In the genomic region with DNA sequence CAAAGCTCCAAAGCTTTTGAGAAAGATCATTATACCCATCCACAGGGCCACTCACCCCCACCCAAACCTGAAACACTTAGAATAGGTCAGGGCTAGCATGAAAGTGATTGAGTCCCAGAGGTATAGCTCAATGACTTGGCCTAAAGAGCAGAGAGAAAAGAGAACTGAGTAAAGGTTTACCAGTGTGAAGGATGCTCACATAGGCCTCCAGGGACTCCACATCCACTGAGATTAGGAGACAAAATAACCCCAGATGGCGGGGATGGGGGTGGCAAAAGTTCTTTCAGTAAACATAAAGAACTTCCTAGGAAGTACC, we compare ENCODE assay signal across 16 cellular contexts. TPM values are rescaled to one million over a fixed set of nuclear protein-coding genes. Genes with fewer than 3 reads are reported as not detected.
A peak's percentile ranks its signal among the peaks of the same experiment; 100 is the strongest.
DNase-seq lines count a peak whose midpoint lies in the region; ATAC-seq and TF ChIP-seq lines count a peak whose summit lies in the region.
"Had no signal": no experiment of that assay in that cellular context is flagged by ENCODE, and none has a peak within 500 bp of the region (broad histone marks: within the 10 kb centered on the region; RNA-seq: fewer than 3 reads in every experiment).

No MANE protein-coding gene starts in this region.

- peaks cover 49% of the 10 kb centered on the region for H3K4me1 Mint-ChIP-seq in stimulated activated naive CD8-positive, alpha-beta T cell treated with anti-CD3 and anti-CD28 coated beads, Interleukin-15, amount 100 ng/mL, for 72 hours

- H3K9me3 Mint-ChIP-seq in stimulated activated naive CD8-positive, alpha-beta T cell treated with anti-CD3 and anti-CD28 coated beads, Interleukin-15, amount 100 ng/mL, for 72 hours, result no peaks in the 10 kb centered on the region
- H3K9me3 Mint-ChIP-seq: HFFc6 had no signal

- TF ChIP-seq CTCF in prostate gland (IDR thresholded peaks at IDR 0.05), result no peak

- intact Hi-C loops in prostate gland (cut with DNase I), result no loop called here

- H3K27me3 ChIP-seq in prostate gland (replicated peaks; ENCODE audit: insufficient read depth), result no peaks in the 10 kb centered on the region
- H3K27me3 ChIP-seq: upper lobe of right lung had no signal

- peak; percentile 50 for ATAC-seq in stimulated activated naive CD8-positive, alpha-beta T cell treated with anti-CD3 and anti-CD28 coated beads, Interleukin-15, Interleukin-2, amounts not matched to agents 100 U/mL and 50 U/mL, for 24 hours
- ATAC-seq in stimulated activated naive CD8-positive, alpha-beta T cell treated with anti-CD3 and anti-CD28 coated beads, Interleukin-15, amount 100 ng/mL, for 72 hours, result no peak
- ATAC-seq in HG02642 (IDR thresholded peaks at IDR 0.05; ENCODE audit: poor library complexity, unreplicated experiment), result peak; percentile 71
- no peak for ATAC-seq in GM19395 (IDR thresholded peaks at IDR 0.05; ENCODE audit: unreplicated experiment)
- ATAC-seq in GM18519 (IDR thresholded peaks at IDR 0.05; ENCODE audit: low FRiP score, unreplicated experiment), result no peak

- H3K9me3 ChIP-seq in prostate gland, result no peaks in the 10 kb centered on the region
- H3K9me3 ChIP-seq: upper lobe of right lung had no signal

- H3K4me1 ChIP-seq in prostate gland (replicated peaks), result no peaks in the 10 kb centered on the region
- H3K4me1 ChIP-seq: upper lobe of right lung had no signal

- no peaks in the 10 kb centered on the region for H3K27me3 Mint-ChIP-seq in stimulated activated naive CD8-positive, alpha-beta T cell treated with anti-CD3 and anti-CD28 coated beads, Interleukin-15, amount 100 ng/mL, for 72 hours

- 100% methylated on average over 1 of the region's 1 CpG for WGBS in prostate gland

- H3K4me3 Mint-ChIP-seq in stimulated activated naive CD8-positive, alpha-beta T cell treated with anti-CD3 and anti-CD28 coated beads, Interleukin-15, amount 100 ng/mL, for 72 hours, result no peak overlapping the region
- H3K4me3 Mint-ChIP-seq: HFFc6 had no signal

- peaks cover 0 to 3% of the 10 kb centered on the region in 2 donors for H3K36me3 ChIP-seq in prostate gland
- H3K36me3 ChIP-seq: upper lobe of right lung had no signal

- no peak for DNase-seq in stimulated activated naive CD8-positive, alpha-beta T cell treated with anti-CD3 and anti-CD28 coated beads, Interleukin-15, Interleukin-2, amounts not matched to agents 100 U/mL and 50 U/mL, for 24 hours
- no peak for DNase-seq in stimulated activated naive CD8-positive, alpha-beta T cell treated with anti-CD3 and anti-CD28 coated beads, Interleukin-15, amount 100 ng/mL, for 72 hours
- DNase-seq in NCI-H1105 treated with DMSO at 0.1 percent for 48 hours (lab: John Stamatoyannopoulos, UW) (peak; percentile 40), prostate gland (ENCODE audit: low spot score) (no peak), NK-92 (lab: John Stamatoyannopoulos, UW; ENCODE audit: unreplicated experiment) (no peak)
- DNase-seq: foreskin melanocyte, HFFc6, NCI-H1694, NCI-H510A treated with DMSO at 0.1 percent for 48 hours, PC-9, small intestine, T1000 had no signal

- no peak overlapping the region for H3K27ac ChIP-seq in prostate gland
- H3K27ac ChIP-seq: PC-9 had no signal

- H3K27ac Mint-ChIP-seq in stimulated activated naive CD8-positive, alpha-beta T cell treated with anti-CD3 and anti-CD28 coated beads, Interleukin-15, amount 100 ng/mL, for 72 hours, result peak overlapping the region in 1 of 2 donors; percentile 58
- H3K27ac Mint-ChIP-seq: HFFc6 had no signal

- TF ChIP-seq POLR2A in prostate gland (IDR thresholded peaks at IDR 0.05), result no peak

- H3K4me3 ChIP-seq in prostate gland, result no peak overlapping the region
- H3K4me3 ChIP-seq: PC-9, upper lobe of right lung had no signal

RNA-seq across cellular contexts. Expression of a gene that starts 12.2 kb away (rescaled TPM):
- 10 to 100 TPM; 23.8 to 25.4 TPM for total RNA-seq in prostate gland

RNA-seq across cellular contexts. Expression of a gene that starts 54.2 kb away (rescaled TPM):
- under 1 TPM in 1 of 2 donors, not detected in 1; 0.23 TPM for total RNA-seq in prostate gland
- total RNA-seq: HFFc6, PC-9, upper lobe of right lung had no signal

Comparison
In these comparisons a context has a peak if more than half of its experiments do, and no peak if none do; other contexts are left out.
1. ATAC-seq: peak in stimulated activated naive CD8-positive, alpha-beta T cell treated with anti-CD3 and anti-CD28 coated beads, Interleukin-15, Interleukin-2, amounts not matched to agents 100 U/mL and 50 U/mL, for 24 hours (single experiment) and HG02642 (single experiment); none in stimulated activated naive CD8-positive, alpha-beta T cell treated with anti-CD3 and anti-CD28 coated beads, Interleukin-15, amount 100 ng/mL, for 72 hours (single experiment), GM19395 (single experiment) and GM18519 (single experiment).